11 cellular contexts compared by ENCODE assay signal in the genomic region with DNA sequence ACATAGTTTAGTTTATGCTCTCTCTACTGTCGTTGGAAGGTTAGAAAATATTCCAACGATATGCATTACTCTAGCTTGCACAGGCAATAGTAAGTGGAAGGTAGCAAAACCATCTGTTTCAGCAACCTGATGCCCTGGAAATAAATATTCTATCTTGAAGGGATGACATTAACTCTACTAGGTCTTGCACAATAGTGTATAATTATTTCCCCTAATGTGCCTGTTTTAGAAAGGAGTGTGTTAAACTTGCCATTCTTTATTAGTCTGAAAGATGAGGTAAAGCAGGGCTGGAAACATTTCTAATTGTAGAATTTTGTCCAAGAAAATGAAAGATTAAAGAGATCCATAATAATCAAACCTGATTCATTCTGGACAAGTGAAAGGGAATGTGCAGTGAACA.
"Had no signal": no experiment of that assay in that cellular context is flagged by ENCODE, and none has a peak within 500 bp of the region (broad histone marks: within the 10 kb centered on the region; RNA-seq: fewer than 3 reads in every experiment).

No MANE protein-coding gene starts in this region.

- H3K4me3 ChIP-seq: GM23248, GM23338, HAP-1 had no signal

- FAIRE-seq: H1, H54 had no signal

- H3K9ac ChIP-seq: GM23248 had no signal

- H3K36me3 ChIP-seq: HAP-1 had no signal

- H3K9me3 ChIP-seq: HAP-1 had no signal

- H3K4me1 ChIP-seq: HAP-1 had no signal

- ATAC-seq: GM23338, HCT116 had no signal

- DNase-seq: GM23248, GOT3, H7, H9, HCEC 1CT, HFFc6 had no signal

- H3K4me2 ChIP-seq: GM23338 had no signal

- H2AFZ ChIP-seq: GM23248, GM23338 had no signal

- H3K27ac ChIP-seq: GM23248 had no signal
